Comparison of ENCODE assay signal across 8 cellular contexts in genomic region chr2:177164584-177165052, GRCh38. TPM values are rescaled to one million over a fixed set of nuclear protein-coding genes. Genes with fewer than 3 reads are reported as not detected.
DNase-seq lines count a peak whose midpoint lies in the region; ATAC-seq and TF ChIP-seq lines count a peak whose summit lies in the region.

No MANE protein-coding gene starts in this region.

- no peaks in the 10 kb centered on the region for H3K9me3 Mint-ChIP-seq in CD4-positive, alpha-beta T cell

- no peaks in the 10 kb centered on the region for H3K9me3 ChIP-seq in CD4-positive, alpha-beta T cell (ENCODE audit: control insufficient read depth, low read length)
- H3K9me3 ChIP-seq in HUES48 (ENCODE audit: control insufficient read depth, insufficient read depth, low read length), result no peaks in the 10 kb centered on the region
- H3K9me3 ChIP-seq in NT2/D1 (ENCODE audit: insufficient read depth, low read length), result no peaks in the 10 kb centered on the region
- H3K9me3 ChIP-seq in mucosa of stomach (ENCODE audit: control insufficient read depth, low read length), result no peaks in the 10 kb centered on the region

- DNase-seq in CD4-positive, alpha-beta T cell, result peak; percentile 63 to 80 (median 73)
- DNase-seq in NT2/D1 (ENCODE audit: low read depth, low spot score) (peak; percentile 68), epithelial cell of prostate (ENCODE audit: low read depth, low spot score) (no peak)
- DNase-seq in activated CD8-positive, alpha-beta memory T cell treated with anti-CD3 and anti-CD28 coated beads, Interleukin-2, amount 50 U/mL, for 4 hours, result peak; percentile 81
- peak; percentile 61 for DNase-seq in stimulated activated CD8-positive, alpha-beta memory T cell treated with anti-CD3 and anti-CD28 coated beads, Interleukin-4, amount 100 ng/mL, for 24 hours (ENCODE audit: low read depth)

- H3K4me3 ChIP-seq in HUES48 (ENCODE audit: low read depth, low read length) (peak overlapping the region; percentile 20; the same call in 1 of the 2 replicates), NT2/D1 (ENCODE audit: insufficient read length, low read depth) (no peak overlapping the region), mucosa of stomach (ENCODE audit: low read length) (no peak overlapping the region)

- H3K9ac ChIP-seq in HUES48 (ENCODE audit: low read depth, low read length) (peak overlapping the region; percentile 34; the same call in 1 of the 2 replicates), NT2/D1 (ENCODE audit: insufficient read length, low read depth) (no peak overlapping the region), mucosa of stomach (ENCODE audit: low read length) (peak overlapping the region; percentile 77)

- intact Hi-C loops in CD4-positive, alpha-beta T cell (cut with DNase I, micrococcal nuclease), result loop anchor here (1.0 to 10.0 kb wide), 13 partner anchors 48 to 598 kb away; partner anchors contain the start of genes HNRNPA3 (in 1 of the 2) and NFE2L2 (in 1 of the 2)

- H3K4me3 Mint-ChIP-seq in CD4-positive, alpha-beta T cell, result no peak overlapping the region

- no peak overlapping the region for H3K27ac Mint-ChIP-seq in CD4-positive, alpha-beta T cell

- no peaks in the 10 kb centered on the region for H3K27me3 Mint-ChIP-seq in CD4-positive, alpha-beta T cell

- H3K36me3 ChIP-seq in HUES48 (ENCODE audit: control insufficient read depth, insufficient read depth, low read length) (no peaks in the 10 kb centered on the region), NT2/D1 (ENCODE audit: insufficient read depth, insufficient read length, low read length) (no peaks in the 10 kb centered on the region), mucosa of stomach (ENCODE audit: control insufficient read depth, insufficient read depth, low read length) (no peaks in the 10 kb centered on the region)

- peak; percentile 75 for ATAC-seq in CD4-positive, alpha-beta T cell (ENCODE audit: poor library complexity)
- peak; percentile 45 for ATAC-seq in GM19463 (IDR thresholded peaks at IDR 0.05; ENCODE audit: unreplicated experiment)

- CTCF ChIA-PET in CD4-positive, alpha-beta T cell (lab: Charles Lee), result interaction anchor here (0.5 to 6.2 kb wide), 62 partner anchors 9 to 1038 kb away, joined by 3 to 71 read pairs (median 4); partner anchors contain the start of genes AGPS, HNRNPA3 and NFE2L2

- H3K27ac ChIP-seq in CD4-positive, alpha-beta T cell (ENCODE audit: low read depth, low read length), result no peak overlapping the region
- H3K27ac ChIP-seq in HUES48 (ENCODE audit: low read depth, low read length), result peak overlapping the region; percentile 56
- H3K27ac ChIP-seq in epithelial cell of prostate, result peak overlapping the region; percentile 82

- H3K4me1 ChIP-seq in HUES48 (ENCODE audit: control insufficient read depth, insufficient read depth, low read length), result peaks cover 33% of the 10 kb centered on the region
- no peaks in the 10 kb centered on the region for H3K4me1 ChIP-seq in NT2/D1 (ENCODE audit: insufficient read depth, insufficient read length)
- peaks cover 16% of the 10 kb centered on the region for H3K4me1 ChIP-seq in mucosa of stomach (ENCODE audit: control insufficient read depth, insufficient read depth, low read length)

- no peaks in the 10 kb centered on the region for H3K36me3 Mint-ChIP-seq in CD4-positive, alpha-beta T cell (ENCODE audit: low read depth)

- peak; percentile 99 for TF ChIP-seq CTCF in CD4-positive, alpha-beta T cell (IDR thresholded peaks at IDR 0.05)

- POLR2A ChIA-PET in CD4-positive, alpha-beta T cell (lab: Charles Lee), result interaction anchor here (0.6 to 4.5 kb wide), 26 partner anchors 8 to 251 kb away, joined by 3 to 277 read pairs (median 4); partner anchors contain the start of genes AGPS, HNRNPA3 and NFE2L2

- no peaks in the 10 kb centered on the region for H3K27me3 ChIP-seq in CD4-positive, alpha-beta T cell (ENCODE audit: control insufficient read depth, insufficient read depth, low read length)
- no peaks in the 10 kb centered on the region for H3K27me3 ChIP-seq in HUES48 (ENCODE audit: control insufficient read depth, insufficient read depth, low read length)
- peaks cover 3% of the 10 kb centered on the region for H3K27me3 ChIP-seq in NT2/D1 (ENCODE audit: insufficient read depth, insufficient read length)
- H3K27me3 ChIP-seq in mucosa of stomach (ENCODE audit: control insufficient read depth, insufficient read depth, low read length), result no peaks in the 10 kb centered on the region

- peaks cover 16% of the 10 kb centered on the region for H3K4me1 Mint-ChIP-seq in CD4-positive, alpha-beta T cell (ENCODE audit: low read depth)

RNA-seq across cellular contexts. Expression of gene HNRNPA3, which starts 48.0 kb away (rescaled TPM):
- total RNA-seq in CD4-positive, alpha-beta T cell, result 100 to 1,000 TPM; 162 to 167 TPM
